In the genomic region with DNA sequence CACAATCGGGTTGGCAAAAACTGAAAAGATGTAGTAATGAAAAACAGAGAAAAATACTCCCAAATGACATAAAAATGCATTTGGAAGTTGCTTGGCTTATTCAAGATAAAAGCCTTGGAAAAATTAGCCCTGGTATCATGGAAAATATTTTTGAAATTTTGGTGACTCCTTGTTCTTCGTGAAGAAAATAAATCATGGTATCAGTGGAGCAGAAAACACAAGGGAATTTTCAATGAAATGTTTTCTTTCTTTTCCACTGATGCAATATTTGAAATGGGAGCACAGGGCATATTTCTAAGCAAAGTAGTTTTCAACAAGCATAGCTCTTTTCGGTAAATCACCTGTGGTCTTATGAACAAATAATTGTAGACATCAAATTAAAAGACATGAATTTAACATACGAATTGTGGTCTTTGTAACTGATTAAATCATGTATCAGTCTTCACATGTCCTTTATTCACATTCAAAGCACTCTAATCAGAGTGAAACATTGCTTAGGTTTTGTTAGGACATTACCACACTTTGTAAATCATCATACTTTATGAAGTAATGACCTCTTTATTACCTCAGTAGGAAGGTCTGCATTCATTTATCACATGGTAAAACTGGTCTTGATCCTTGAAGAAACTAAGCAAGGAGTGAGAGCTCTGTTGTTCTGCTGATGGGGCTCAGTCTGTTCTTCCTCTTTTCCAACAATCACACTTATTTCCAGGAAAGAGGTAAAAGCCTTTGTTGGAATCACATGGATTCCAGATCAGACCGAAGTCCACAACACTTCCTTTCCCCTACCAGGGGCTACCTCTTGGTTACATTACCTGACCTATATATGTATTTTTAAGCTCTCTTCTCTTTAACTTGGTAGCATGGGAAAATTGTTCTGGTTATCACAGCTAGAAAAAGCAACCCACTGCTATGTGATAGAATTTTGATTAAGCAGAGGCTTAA, we compare ENCODE assay signal across 26 cellular contexts.
DNase-seq lines count a peak whose midpoint lies in the region; ATAC-seq, FAIRE-seq and TF ChIP-seq lines count a peak whose summit lies in the region.
"Had no signal": no experiment of that assay in that cellular context is flagged by ENCODE, and none has a peak within 500 bp of the region (broad histone marks: within the 10 kb centered on the region; RNA-seq: fewer than 3 reads in every experiment).

No MANE protein-coding gene starts in this region.

- peak overlapping the region; percentile 23 for H2AFZ ChIP-seq in ACC112 (ENCODE audit: low read length, unreplicated experiment)

- WGBS in body of pancreas, 2 donors: 40 to 62% methylated on average over 5 of the region's 5 CpGs
- WGBS in heart right ventricle, 2 donors: 68 to 77% methylated on average over 5 of the region's 5 CpGs
- WGBS in pancreas, 2 donors: 67 to 71% methylated on average over 5 of the region's 5 CpGs

- no peaks in the 10 kb centered on the region for H3K9me3 ChIP-seq in body of pancreas
- peaks cover 0 to 2% (median 0%) of the 10 kb centered on the region in 11 donors for H3K9me3 ChIP-seq in heart right ventricle
- H3K9me3 ChIP-seq in pancreas: no peaks in the 10 kb centered on the region
- H3K9me3 ChIP-seq: colonic mucosa, prostate gland, spleen, upper lobe of right lung had no signal

- ATAC-seq in body of pancreas (peak; percentile 42), heart right ventricle (peak in 4 of 8 donors; percentile 20 to 44 (median 29)), pancreas (no peak), HG03457 (IDR thresholded peaks at IDR 0.05; ENCODE audit: unreplicated experiment) (no peak), GM21390 (IDR thresholded peaks at IDR 0.05; ENCODE audit: unreplicated experiment) (no peak)
- ATAC-seq: activated T-cell treated with anti-CD3 and anti-CD28 coated beads, Interleukin-2, amount 50 U/mL, for 4 hours; HCT116; natural killer cell treated with Interleukin-12 subunit alpha and Interleukin-12 subunit beta and Interleukin-15 and Interleukin-18, amount 100 ng/mL, for 72 hours; stimulated activated naive CD8-positive, alpha-beta T cell treated with anti-CD3 and anti-CD28 coated beads, Interleukin-15, amount 100 ng/mL, for 72 hours; upper lobe of right lung had no signal

- 0 out of 2 replicates have a peak, but pooled peaks cover 3% of the 10 kb centered on the region for H3K36me3 ChIP-seq in ACC112 (ENCODE audit: insufficient read depth, low read length)
- no peaks in the 10 kb centered on the region for H3K36me3 ChIP-seq in body of pancreas (replicated peaks in 1 of 2; ENCODE audit: insufficient read depth in 1 of 2, low read depth in 2 of 2)
- H3K36me3 ChIP-seq in heart right ventricle: no peaks in the 10 kb centered on the region
- no peaks in the 10 kb centered on the region for H3K36me3 ChIP-seq in pancreas
- H3K36me3 ChIP-seq: colonic mucosa, prostate gland, spleen, upper lobe of right lung had no signal

- TF ChIP-seq POLR2A in body of pancreas (IDR thresholded peaks at IDR 0.05): no peak

- no peaks in the 10 kb centered on the region for H3K9me3 Mint-ChIP-seq in activated T-helper 1 cell treated with anti-CD3 and anti-CD28 coated beads, Interleukin-12 subunit alpha, Interleukin-12 subunit beta, Interleukin-2, Interleukin-4 antibody, amounts not matched to agents 30 ng/mL and 10 ng/mL and 1 ng/mL, durations not matched to agents 14 hours and 24 hours and 36 hours
- H3K9me3 Mint-ChIP-seq: activated naive CD4-positive, alpha-beta T cell treated with anti-CD3 and anti-CD28 coated beads, Interleukin-2, amount 50 U/mL, for 24 hours; activated T-cell treated with anti-CD3 and anti-CD28 coated beads, Interleukin-2, amount 50 U/mL, for 4 hours; natural killer cell treated with Interleukin-12 subunit alpha and Interleukin-12 subunit beta and Interleukin-15 and Interleukin-18, amount 100 ng/mL, for 72 hours had no signal

- peaks cover 16% of the 10 kb centered on the region for H3K4me1 ChIP-seq in ACC112 (ENCODE audit: control insufficient read depth, insufficient read depth, low read length, unreplicated experiment)
- H3K4me1 ChIP-seq in body of pancreas: peaks cover 7% of the 10 kb centered on the region
- H3K4me1 ChIP-seq in heart right ventricle: peaks cover 0 to 27% (median 6%) of the 10 kb centered on the region in 9 donors
- H3K4me1 ChIP-seq in pancreas: peaks cover 0 to 2% (median 0%) of the 10 kb centered on the region in 3 donors
- H3K4me1 ChIP-seq: colonic mucosa had no signal

- intact Hi-C loops in body of pancreas (cut with DNase I) (no loop called here), heart right ventricle (cut with DNase I) (loop anchor here in 1 of 10 donors (10.0 kb wide), 1 partner anchor 353 kb away; no protein-coding TSS in a partner anchor), pancreas (cut with DNase I) (no loop called here)
- intact Hi-C loops in activated T-helper 1 cell treated with anti-CD3 and anti-CD28 coated beads, Interleukin-12 subunit alpha, Interleukin-12 subunit beta, Interleukin-2, Interleukin-4 antibody, amounts not matched to agents 30 ng/mL and 10 ng/mL and 1 ng/mL, durations not matched to agents 14 hours and 24 hours and 36 hours (cut with micrococcal nuclease): no loop called here

- H3K4me3 ChIP-seq in ACC112 (ENCODE audit: low read depth, low read length) (no peak overlapping the region), body of pancreas (no peak overlapping the region), heart right ventricle (no peak overlapping the region), pancreas (no peak overlapping the region)
- H3K4me3 ChIP-seq: colonic mucosa, prostate gland, spleen, upper lobe of right lung had no signal

- DNase-seq in body of pancreas (no peak), heart right ventricle (no peak), pancreas (no peak), HuH-7 (ENCODE audit: low spot score) (no peak)
- no peak for DNase-seq in activated T-helper 1 cell treated with anti-CD3 and anti-CD28 coated beads, Interleukin-12 subunit alpha, Interleukin-12 subunit beta, Interleukin-2, Interleukin-4 antibody, amounts not matched to agents 30 ng/mL and 10 ng/mL and 1 ng/mL, durations not matched to agents 14 hours and 24 hours and 36 hours (ENCODE audit: low spot score)
- DNase-seq: activated T-cell treated with anti-CD3 and anti-CD28 coated beads, Interleukin-2, amount 50 U/mL, for 4 hours; Calu3; colonic mucosa; kidney glomerular epithelial cell; NCI-H1092 treated with DMSO at 0.1 percent for 48 hours; NCI-H2107; NCI-H510A; spleen; stimulated activated CD4-positive, alpha-beta T cell treated with anti-CD3 and anti-CD28 coated beads, Interleukin-4, amount 100 ng/mL, for 4 hours; stimulated activated naive CD8-positive, alpha-beta T cell treated with anti-CD3 and anti-CD28 coated beads, Interleukin-15, amount 100 ng/mL, for 72 hours; T1000; upper lobe of right lung had no signal

- no peaks in the 10 kb centered on the region for H3K4me1 Mint-ChIP-seq in activated T-helper 1 cell treated with anti-CD3 and anti-CD28 coated beads, Interleukin-12 subunit alpha, Interleukin-12 subunit beta, Interleukin-2, Interleukin-4 antibody, amounts not matched to agents 30 ng/mL and 10 ng/mL and 1 ng/mL, durations not matched to agents 14 hours and 24 hours and 36 hours (ENCODE audit: low read depth)
- H3K4me1 Mint-ChIP-seq: activated naive CD4-positive, alpha-beta T cell treated with anti-CD3 and anti-CD28 coated beads, Interleukin-2, amount 50 U/mL, for 24 hours had no signal

- H3K79me2 ChIP-seq in ACC112 (ENCODE audit: control insufficient read depth, insufficient read depth, low read length, unreplicated experiment): no peaks in the 10 kb centered on the region

- H3K36me3 Mint-ChIP-seq in activated T-helper 1 cell treated with anti-CD3 and anti-CD28 coated beads, Interleukin-12 subunit alpha, Interleukin-12 subunit beta, Interleukin-2, Interleukin-4 antibody, amounts not matched to agents 30 ng/mL and 10 ng/mL and 1 ng/mL, durations not matched to agents 14 hours and 24 hours and 36 hours (ENCODE audit: low read depth): no peaks in the 10 kb centered on the region
- H3K36me3 Mint-ChIP-seq: activated naive CD4-positive, alpha-beta T cell treated with anti-CD3 and anti-CD28 coated beads, Interleukin-2, amount 50 U/mL, for 24 hours; natural killer cell treated with Interleukin-12 subunit alpha and Interleukin-12 subunit beta and Interleukin-15 and Interleukin-18, amount 100 ng/mL, for 72 hours had no signal

- peaks cover 33% of the 10 kb centered on the region for H3K27me3 Mint-ChIP-seq in activated T-helper 1 cell treated with anti-CD3 and anti-CD28 coated beads, Interleukin-12 subunit alpha, Interleukin-12 subunit beta, Interleukin-2, Interleukin-4 antibody, amounts not matched to agents 30 ng/mL and 10 ng/mL and 1 ng/mL, durations not matched to agents 14 hours and 24 hours and 36 hours (ENCODE audit: insufficient read depth)

- no peaks in the 10 kb centered on the region for H3K27me3 ChIP-seq in ACC112 (ENCODE audit: insufficient read depth, low read length)
- H3K27me3 ChIP-seq in body of pancreas: no peaks in the 10 kb centered on the region
- H3K27me3 ChIP-seq in heart right ventricle: no peaks in the 10 kb centered on the region
- no peaks in the 10 kb centered on the region for H3K27me3 ChIP-seq in pancreas
- H3K27me3 ChIP-seq: colonic mucosa, spleen, upper lobe of right lung had no signal

- TF ChIP-seq CTCF in body of pancreas (IDR thresholded peaks at IDR 0.05): no peak
- TF ChIP-seq CTCF in heart right ventricle (IDR thresholded peaks at IDR 0.05): no peak
- no peak for TF ChIP-seq CTCF in pancreas (IDR thresholded peaks at IDR 0.05)

- no peak overlapping the region for H3K27ac ChIP-seq in ACC112 (ENCODE audit: low read depth, low read length)
- no peak overlapping the region for H3K27ac ChIP-seq in body of pancreas
- H3K27ac ChIP-seq in heart right ventricle: peak overlapping the region in 7 of 10 donors; percentile 2 to 71 (median 35)
- H3K27ac ChIP-seq in pancreas: no peak overlapping the region
- H3K27ac ChIP-seq: colonic mucosa, prostate gland, spleen, upper lobe of right lung had no signal

- no peak overlapping the region for H3K4me3 Mint-ChIP-seq in activated T-helper 1 cell treated with anti-CD3 and anti-CD28 coated beads, Interleukin-12 subunit alpha, Interleukin-12 subunit beta, Interleukin-2, Interleukin-4 antibody, amounts not matched to agents 30 ng/mL and 10 ng/mL and 1 ng/mL, durations not matched to agents 14 hours and 24 hours and 36 hours
- H3K4me3 Mint-ChIP-seq: activated naive CD4-positive, alpha-beta T cell treated with anti-CD3 and anti-CD28 coated beads, Interleukin-2, amount 50 U/mL, for 24 hours; activated T-cell treated with anti-CD3 and anti-CD28 coated beads, Interleukin-2, amount 50 U/mL, for 4 hours; natural killer cell treated with Interleukin-12 subunit alpha and Interleukin-12 subunit beta and Interleukin-15 and Interleukin-18, amount 100 ng/mL, for 72 hours; stimulated activated naive CD8-positive, alpha-beta T cell treated with anti-CD3 and anti-CD28 coated beads, Interleukin-15, amount 100 ng/mL, for 72 hours had no signal

- peak; percentile 41 for FAIRE-seq in pancreas (lab: Jason Lieb, UNC)
- FAIRE-seq: frontal cortex, HTR-8/SVneo had no signal

- H3K27ac Mint-ChIP-seq in activated T-helper 1 cell treated with anti-CD3 and anti-CD28 coated beads, Interleukin-12 subunit alpha, Interleukin-12 subunit beta, Interleukin-2, Interleukin-4 antibody, amounts not matched to agents 30 ng/mL and 10 ng/mL and 1 ng/mL, durations not matched to agents 14 hours and 24 hours and 36 hours: no peak overlapping the region
- H3K27ac Mint-ChIP-seq: activated naive CD4-positive, alpha-beta T cell treated with anti-CD3 and anti-CD28 coated beads, Interleukin-2, amount 50 U/mL, for 24 hours; natural killer cell treated with Interleukin-12 subunit alpha and Interleukin-12 subunit beta and Interleukin-15 and Interleukin-18, amount 100 ng/mL, for 72 hours had no signal

Comparison
In these comparisons a context has a peak if more than half of its experiments do, and no peak if none do; other contexts are left out.
1. H3K27ac ChIP-seq: peak in heart right ventricle (7 of 10); none in ACC112 (single experiment), body of pancreas (0 of 4) and pancreas (0 of 4).